In genomic region chr7:23218196-23218595, GRCh38 we compare ENCODE assay signal across 31 cellular contexts.
"Had no signal": no experiment of that assay in that cellular context is flagged by ENCODE, and none has a peak within 500 bp of the region (broad histone marks: within the 10 kb centered on the region; RNA-seq: fewer than 3 reads in every experiment).

No MANE protein-coding gene starts in this region.

- ATAC-seq: activated CD4-positive, alpha-beta T cell treated with anti-CD3 and anti-CD28 coated beads for 36 hours; activated CD8-positive, alpha-beta memory T cell treated with anti-CD3 and anti-CD28 coated beads, Interleukin-2, amount 10 ng/mL, durations not matched to agents 7 days and 5 days; activated CD8-positive, alpha-beta T cell treated with anti-CD3 and anti-CD28 coated beads, Interleukin-2, amount 10 ng/mL, durations not matched to agents 7 days and 5 days; effector memory CD8-positive, alpha-beta T cell; gastroesophageal sphincter had no signal

- DNase-seq: activated CD4-positive, alpha-beta memory T cell treated with anti-CD3 and anti-CD28 coated beads for 36 hours; activated CD4-positive, alpha-beta T cell treated with anti-CD3 and anti-CD28 coated beads for 36 hours; activated CD4-positive, alpha-beta T cell treated with anti-CD3 and anti-CD28 coated beads, Interleukin-2, amount 10 ng/mL, durations not matched to agents 24 days and 14 days; activated CD4-positive, CD25-positive, alpha-beta regulatory T cell; activated CD4-positive, CD25-positive, alpha-beta regulatory T cell treated with anti-CD3 and anti-CD28 coated beads, Interleukin-2, amount 50 U/mL, for 72 hours; activated CD8-positive, alpha-beta memory T cell treated with anti-CD3 and anti-CD28 coated beads, Interleukin-2, amount 10 ng/mL, durations not matched to agents 7 days and 5 days; activated CD8-positive, alpha-beta memory T cell treated with anti-CD3 and anti-CD28 coated beads, Interleukin-2, amount 50 U/mL, for 4 hours; activated CD8-positive, alpha-beta T cell treated with anti-CD3 and anti-CD28 coated beads, Interleukin-2, amount 10 ng/mL, durations not matched to agents 7 days and 5 days; activated effector memory CD4-positive, alpha-beta T cell treated with anti-CD3 and anti-CD28 coated beads, Interleukin-2, amount 50 U/mL, for 16 hours; activated naive CD4-positive, alpha-beta T cell treated with anti-CD3 and anti-CD28 coated beads for 36 hours; activated naive CD8-positive, alpha-beta T cell treated with anti-CD3 and anti-CD28 coated beads, Interleukin-2, amount 10 ng/mL, durations not matched to agents 7 days and 5 days; activated T-cell treated with anti-CD3 and anti-CD28 coated beads, Interleukin-2, amount 50 U/mL, for 1 hour; activated T-cell treated with anti-CD3 and anti-CD28 coated beads, Interleukin-2, amount 50 U/mL, for 48 hours; central memory CD4-positive, alpha-beta T cell; cerebellar nuclear complex; colonic mucosa; dermis blood vessel endothelial cell; effector CD4-positive, alpha-beta T cell; effector memory CD8-positive, alpha-beta T cell; erythroblast; esophagus squamous epithelium; foreskin melanocyte; T-helper 2 cell had no signal

- H3K4me1 ChIP-seq: ascending aorta, breast epithelium, colonic mucosa, gastroesophageal sphincter had no signal

- H3K27ac ChIP-seq: ascending aorta, breast epithelium, cardiac muscle cell, colonic mucosa, esophagus squamous epithelium, gastroesophageal sphincter had no signal

- H3K36me3 Mint-ChIP-seq: activated CD4-positive, alpha-beta memory T cell treated with anti-CD3 and anti-CD28 coated beads for 36 hours; activated CD8-positive, alpha-beta memory T cell treated with anti-CD3 and anti-CD28 coated beads, Interleukin-2, amount 10 ng/mL, durations not matched to agents 7 days and 5 days; activated naive CD4-positive, alpha-beta T cell treated with anti-CD3 and anti-CD28 coated beads, Interleukin-2, amount 50 U/mL, for 24 hours; activated naive CD8-positive, alpha-beta T cell treated with anti-CD3 and anti-CD28 coated beads, Interleukin-2, amount 10 ng/mL, durations not matched to agents 7 days and 5 days; brain had no signal

- H3K27me3 ChIP-seq: ascending aorta, breast epithelium, cardiac muscle cell, colonic mucosa, esophagus squamous epithelium, gastroesophageal sphincter had no signal

- H3K27me3 Mint-ChIP-seq: activated naive CD4-positive, alpha-beta T cell treated with anti-CD3 and anti-CD28 coated beads, Interleukin-2, amount 50 U/mL, for 24 hours had no signal

- H3K4me3 ChIP-seq: ascending aorta, breast epithelium, cardiac muscle cell, colonic mucosa, esophagus squamous epithelium, gastroesophageal sphincter had no signal

- H3K9me3 ChIP-seq: ascending aorta, breast epithelium, colonic mucosa, esophagus squamous epithelium, gastroesophageal sphincter had no signal

- H3K9me3 Mint-ChIP-seq: activated CD4-positive, alpha-beta memory T cell treated with anti-CD3 and anti-CD28 coated beads for 36 hours; activated CD4-positive, alpha-beta T cell treated with anti-CD3 and anti-CD28 coated beads, Interleukin-2, amount 10 ng/mL, durations not matched to agents 24 days and 14 days; activated naive CD4-positive, alpha-beta T cell treated with anti-CD3 and anti-CD28 coated beads for 36 hours; activated naive CD4-positive, alpha-beta T cell treated with anti-CD3 and anti-CD28 coated beads, Interleukin-2, amount 50 U/mL, for 24 hours; activated naive CD8-positive, alpha-beta T cell treated with anti-CD3 and anti-CD28 coated beads, Interleukin-2, amount 10 ng/mL, durations not matched to agents 7 days and 5 days; activated T-helper 1 cell treated with anti-CD3 and anti-CD28 coated beads, Interleukin-12 subunit alpha, Interleukin-12 subunit beta, Interleukin-2, Interleukin-4 antibody, amounts not matched to agents 30 ng/mL and 10 ng/mL and 1 ng/mL, durations not matched to agents 14 hours and 24 hours and 36 hours; activated T-helper 2 cell treated with anti-CD3 and anti-CD28 coated beads, Interferon-gamma antibody, Interleukin-2, Interleukin-4, amounts not matched to agents 10 μg/mL and 5 μg/mL and 100 μg/mL, durations not matched to agents 14 hours and 24 hours and 36 hours; brain; effector memory CD8-positive, alpha-beta T cell had no signal

- H3K4me3 Mint-ChIP-seq: activated CD4-positive, alpha-beta memory T cell treated with anti-CD3 and anti-CD28 coated beads for 36 hours; activated CD4-positive, alpha-beta T cell treated with anti-CD3 and anti-CD28 coated beads for 36 hours; activated CD4-positive, alpha-beta T cell treated with anti-CD3 and anti-CD28 coated beads, Interleukin-2, amount 10 ng/mL, durations not matched to agents 24 days and 14 days; activated CD8-positive, alpha-beta memory T cell treated with anti-CD3 and anti-CD28 coated beads, Interleukin-2, amount 10 ng/mL, durations not matched to agents 7 days and 5 days; activated CD8-positive, alpha-beta T cell treated with anti-CD3 and anti-CD28 coated beads, Interleukin-2, amount 10 ng/mL, durations not matched to agents 7 days and 5 days; activated naive CD4-positive, alpha-beta T cell treated with anti-CD3 and anti-CD28 coated beads for 36 hours; activated naive CD4-positive, alpha-beta T cell treated with anti-CD3 and anti-CD28 coated beads, Interleukin-2, amount 50 U/mL, for 24 hours; activated naive CD8-positive, alpha-beta T cell treated with anti-CD3 and anti-CD28 coated beads, Interleukin-2, amount 10 ng/mL, durations not matched to agents 7 days and 5 days; activated T-helper 1 cell treated with anti-CD3 and anti-CD28 coated beads, Interleukin-12 subunit alpha, Interleukin-12 subunit beta, Interleukin-2, Interleukin-4 antibody, amounts not matched to agents 30 ng/mL and 10 ng/mL and 1 ng/mL, durations not matched to agents 14 hours and 24 hours and 36 hours; brain; effector memory CD8-positive, alpha-beta T cell had no signal

- H3K4me1 Mint-ChIP-seq: activated CD4-positive, alpha-beta T cell treated with anti-CD3 and anti-CD28 coated beads for 36 hours; activated CD4-positive, alpha-beta T cell treated with anti-CD3 and anti-CD28 coated beads, Interleukin-2, amount 10 ng/mL, durations not matched to agents 24 days and 14 days; activated CD8-positive, alpha-beta memory T cell treated with anti-CD3 and anti-CD28 coated beads, Interleukin-2, amount 10 ng/mL, durations not matched to agents 7 days and 5 days; activated naive CD4-positive, alpha-beta T cell treated with anti-CD3 and anti-CD28 coated beads, Interleukin-2, amount 50 U/mL, for 24 hours; activated naive CD8-positive, alpha-beta T cell treated with anti-CD3 and anti-CD28 coated beads, Interleukin-2, amount 10 ng/mL, durations not matched to agents 7 days and 5 days had no signal

- H3K36me3 ChIP-seq: ascending aorta, breast epithelium, cardiac muscle cell, colonic mucosa, esophagus squamous epithelium, gastroesophageal sphincter had no signal

- H3K27ac Mint-ChIP-seq: activated CD4-positive, alpha-beta memory T cell treated with anti-CD3 and anti-CD28 coated beads for 36 hours; activated CD4-positive, alpha-beta T cell treated with anti-CD3 and anti-CD28 coated beads for 36 hours; activated CD4-positive, alpha-beta T cell treated with anti-CD3 and anti-CD28 coated beads, Interleukin-2, amount 10 ng/mL, durations not matched to agents 24 days and 14 days; activated CD8-positive, alpha-beta memory T cell treated with anti-CD3 and anti-CD28 coated beads, Interleukin-2, amount 10 ng/mL, durations not matched to agents 7 days and 5 days; activated CD8-positive, alpha-beta T cell treated with anti-CD3 and anti-CD28 coated beads, Interleukin-2, amount 10 ng/mL, durations not matched to agents 7 days and 5 days; activated naive CD4-positive, alpha-beta T cell treated with anti-CD3 and anti-CD28 coated beads for 36 hours; activated naive CD4-positive, alpha-beta T cell treated with anti-CD3 and anti-CD28 coated beads, Interleukin-2, amount 50 U/mL, for 24 hours; activated naive CD8-positive, alpha-beta T cell treated with anti-CD3 and anti-CD28 coated beads, Interleukin-2, amount 10 ng/mL, durations not matched to agents 7 days and 5 days; activated T-helper 1 cell treated with anti-CD3 and anti-CD28 coated beads, Interleukin-12 subunit alpha, Interleukin-12 subunit beta, Interleukin-2, Interleukin-4 antibody, amounts not matched to agents 30 ng/mL and 10 ng/mL and 1 ng/mL, durations not matched to agents 14 hours and 24 hours and 36 hours; activated T-helper 2 cell treated with anti-CD3 and anti-CD28 coated beads, Interferon-gamma antibody, Interleukin-2, Interleukin-4, amounts not matched to agents 10 μg/mL and 5 μg/mL and 100 μg/mL, durations not matched to agents 14 hours and 24 hours and 36 hours; brain; effector memory CD8-positive, alpha-beta T cell had no signal
